Comparison of ENCODE assay signal across 8 cellular contexts in genomic region chr2:88671786-88672427, GRCh38. TPM values are rescaled to one million over a fixed set of nuclear protein-coding genes. Genes with fewer than 3 reads are reported as not detected.
DNase-seq lines count a peak whose midpoint lies in the region; ATAC-seq and TF ChIP-seq lines count a peak whose summit lies in the region.

No MANE protein-coding gene starts in this region.

- H3K4me1 ChIP-seq in CD4-positive, alpha-beta memory T cell (ENCODE audit: insufficient read depth, low read length): no peaks in the 10 kb centered on the region

- peaks cover 0 to 2% (median 0%) of the 10 kb centered on the region in 4 donors for H3K4me1 Mint-ChIP-seq in CD4-positive, alpha-beta memory T cell

- H3K27ac ChIP-seq in CD4-positive, alpha-beta memory T cell (ENCODE audit: low read depth, low read length): no peak overlapping the region

- H3K4me3 ChIP-seq in CD4-positive, alpha-beta memory T cell (ENCODE audit: low read length in 2 of 2): no peak overlapping the region
- H3K4me3 ChIP-seq in NB4 (ENCODE audit: low read depth, low read length) (no peak overlapping the region), fibroblast of pulmonary artery (replicated peaks; ENCODE audit: low read depth, low read length) (no peak overlapping the region)

- H3K27ac Mint-ChIP-seq in CD4-positive, alpha-beta memory T cell: peak overlapping the region in 2 of 7 donors; percentile 3 to 65

- no peak for TF ChIP-seq POLR2A in NB4 (IDR thresholded peaks at IDR 0.05; ENCODE audit: extremely low read depth, insufficient read length)

- no peaks in the 10 kb centered on the region for H3K36me3 ChIP-seq in CD4-positive, alpha-beta memory T cell (ENCODE audit: insufficient read depth, low read length)

- DNase-seq in CD4-positive, alpha-beta memory T cell: peak in 4 of 5 donors; percentile 33 to 52 (median 43)
- DNase-seq in NB4 (ENCODE audit: low read depth) (peak; percentile 59), SW480 (ENCODE audit: low spot score) (peak; percentile 80), fibroblast of pulmonary artery (ENCODE audit: low read depth) (peak; percentile 73), omental fat pad (ENCODE audit: low spot score) (no peak), ureter (ENCODE audit: low spot score) (no peak)

- CTCF ChIA-PET in CD4-positive, alpha-beta memory T cell (lab: Charles Lee; ENCODE audit: partially characterized antibody): interaction anchor here (0.7 to 10.7 kb wide), 22 partner anchors 8 to 612 kb away, joined by 3 to 137 read pairs (median 4); partner anchors contain the start of gene RPIA

- no peak overlapping the region for H3K4me3 Mint-ChIP-seq in CD4-positive, alpha-beta memory T cell

- intact Hi-C loops in CD4-positive, alpha-beta memory T cell (cut with micrococcal nuclease): no loop called here

- no peaks in the 10 kb centered on the region for H3K9me3 ChIP-seq in CD4-positive, alpha-beta memory T cell (ENCODE audit: control insufficient read depth in 1 of 2, low read length in 2 of 2)

- no peaks in the 10 kb centered on the region for H3K27me3 ChIP-seq in CD4-positive, alpha-beta memory T cell (ENCODE audit: insufficient read depth, low read length)

- ATAC-seq in GM18868 (IDR thresholded peaks at IDR 0.05; ENCODE audit: unreplicated experiment) (peak; percentile 52), omental fat pad (ENCODE audit: low FRiP score) (peak; percentile 60), HG03442 (IDR thresholded peaks at IDR 0.05; ENCODE audit: unreplicated experiment) (no peak)

- H3K27me3 Mint-ChIP-seq in CD4-positive, alpha-beta memory T cell: no peaks in the 10 kb centered on the region

- peak; percentile 83 for TF ChIP-seq CTCF in NB4 (IDR thresholded peaks at IDR 0.05; ENCODE audit: low read depth, low read length)
- TF ChIP-seq CTCF in fibroblast of pulmonary artery (IDR thresholded peaks at IDR 0.05; ENCODE audit: low read length, missing control alignments): peak; percentile 85
- TF ChIP-seq CTCF in omental fat pad (IDR thresholded peaks at IDR 0.05): peak in 2 of 3 donors; percentile 28 to 52

- POLR2A ChIA-PET in CD4-positive, alpha-beta memory T cell (lab: Charles Lee; ENCODE audit: partially characterized antibody): no interaction called here

- no peaks in the 10 kb centered on the region for H3K9me3 Mint-ChIP-seq in CD4-positive, alpha-beta memory T cell

- no peaks in the 10 kb centered on the region for H3K36me3 Mint-ChIP-seq in CD4-positive, alpha-beta memory T cell

RNA-seq across cellular contexts. Expression of gene RPIA, which starts 19.6 kb away (rescaled TPM):
- total RNA-seq in CD4-positive, alpha-beta memory T cell: 10 to 100 TPM; 20.9 to 23.2 TPM
- polyA plus RNA-seq in CD4-positive, alpha-beta memory T cell: 10 to 100 TPM; 44.2 to 44.5 TPM
- total RNA-seq in omental fat pad (10 to 100 TPM in 2 of 4 donors, 1 to 10 TPM in 2; 7.9 to 20.5 (median 10.9) TPM), ureter (21.7 TPM)

RNA-seq across cellular contexts. Expression of gene EIF2AK3, which starts 44.6 kb away (rescaled TPM):
- 10 to 100 TPM; 30.9 to 31.0 TPM for total RNA-seq in CD4-positive, alpha-beta memory T cell
- 10 to 100 TPM in 1 of 2 donors, 1 to 10 TPM in 1; 1.3 to 10.1 TPM for polyA plus RNA-seq in CD4-positive, alpha-beta memory T cell
- total RNA-seq in omental fat pad (10 to 100 TPM; 15.9 to 41.6 (median 21.5) TPM), ureter (30.2 TPM)

Comparison
In these comparisons a context has a peak if more than half of its experiments do, and no peak if none do; other contexts are left out.
1. DNase-seq: peak in CD4-positive, alpha-beta memory T cell (4 of 5), NB4 (single experiment), SW480 (single experiment) and fibroblast of pulmonary artery (single experiment); none in omental fat pad (single experiment) and ureter (single experiment).
2. Peak in every context shown above with its lines, with median percentiles within 50 percentile points of each other: CTCF ChIP-seq.